ENCODE assay signal across 2 cellular contexts in genomic region chr16:87056551-87056950, GRCh38.
TF ChIP-seq lines count a peak whose summit lies in the region.

No MANE protein-coding gene starts in this region.

TF ChIP-seq in GM23338, 12 proteins besides CTCF, POLR2A, EP300 and RAD21 (continued from another document):
- TF ChIP-seq ETS1 (IDR thresholded peaks at IDR 0.05) (no peak), EZH2 (IDR thresholded peaks at IDR 0.05; ENCODE audit: low read depth, unreplicated experiment) (no peak), ZNF462 (CRISPR knock-in tag; IDR thresholded peaks at IDR 0.05) (no peak), JUNB (IDR thresholded peaks at IDR 0.05; ENCODE audit: unreplicated experiment) (no peak), EZH2phosphoT487 (IDR thresholded peaks at IDR 0.05; ENCODE audit: unreplicated experiment) (no peak), CREB1 (CRISPR knock-in tag; IDR thresholded peaks at IDR 0.05; ENCODE audit: low read depth) (no peak), POLR2AphosphoS5 (IDR thresholded peaks at IDR 0.05; ENCODE audit: low read depth) (no peak), REST (IDR thresholded peaks at IDR 0.05; ENCODE audit: unreplicated experiment) (no peak)
TF ChIP-seq in GM23338: peak in this region for 0.

TF ChIP-seq in K562, 482 proteins besides CTCF, POLR2A, EP300 and RAD21 (continued from another document):
- no peak for TF ChIP-seq VEZF1 (CRISPR knock-in tag; IDR thresholded peaks at IDR 0.05)
- no peak for TF ChIP-seq ZBTB34 (CRISPR knock-in tag; IDR thresholded peaks at IDR 0.05)
